Comparison of ENCODE assay signal across 18 cellular contexts in genomic region chr11:11969380-11970215, GRCh38. TPM values are rescaled to one million over a fixed set of nuclear protein-coding genes. Genes with fewer than 3 reads are reported as not detected.
DNase-seq lines count a peak whose midpoint lies in the region; ATAC-seq and TF ChIP-seq lines count a peak whose summit lies in the region.
"Had no signal": no experiment of that assay in that cellular context is flagged by ENCODE, and none has a peak within 500 bp of the region (broad histone marks: within the 10 kb centered on the region; RNA-seq: fewer than 3 reads in every experiment).

No MANE protein-coding gene starts in this region.

- H3K27ac ChIP-seq in substantia nigra (ENCODE audit: low read depth, low read length, poor library complexity, severe bottlenecking): peak overlapping the region; percentile 61
- H3K27ac ChIP-seq: testis had no signal

- no peak overlapping the region for H3K4me3 Mint-ChIP-seq in glutamatergic neuron (ENCODE audit: unreplicated experiment)
- no peak overlapping the region for H3K4me3 Mint-ChIP-seq in activated T-cell treated with anti-CD3 and anti-CD28 coated beads, Interleukin-2, amount 50 U/mL, for 24 hours
- H3K4me3 Mint-ChIP-seq: GM23338 had no signal

- H3K36me3 Mint-ChIP-seq in glutamatergic neuron (ENCODE audit: unreplicated experiment): peaks cover 5% of the 10 kb centered on the region
- H3K36me3 Mint-ChIP-seq in activated T-cell treated with anti-CD3 and anti-CD28 coated beads, Interleukin-2, amount 50 U/mL, for 24 hours (ENCODE audit: low read depth): no peaks in the 10 kb centered on the region

- DNase-seq in anterior cingulate cortex (lab: John Stamatoyannopoulos, UW) (peak in 41 of 58 donors; percentile 14 to 80 (median 52)), glutamatergic neuron (no peak), mesenteric fat pad (ENCODE audit: low spot score) (peak; percentile 86), substantia nigra (lab: John Stamatoyannopoulos, UW) (peak in 31 of 49 donors; percentile 28 to 71 (median 48)), Kasumi-1 (lab: John Stamatoyannopoulos, UW) (no peak)
- no peak for DNase-seq in activated T-cell treated with anti-CD3 and anti-CD28 coated beads, Interleukin-2, amount 50 U/mL, for 24 hours
- DNase-seq: activated CD4-positive, CD25-positive, alpha-beta regulatory T cell; activated effector memory CD4-positive, alpha-beta T cell treated with anti-CD3 and anti-CD28 coated beads, Interleukin-2, amount 50 U/mL, for 16 hours; NCI-H187 treated with DMSO at 0.1 percent for 48 hours; SHP77; stimulated activated CD4-positive, alpha-beta T cell treated with anti-CD3 and anti-CD28 coated beads, Interleukin-1b, Interleukin-23, amount 100 ng/mL, for 48 hours; testis had no signal

- peak overlapping the region; percentile 73 for H3K27ac Mint-ChIP-seq in glutamatergic neuron (ENCODE audit: unreplicated experiment)
- no peak overlapping the region for H3K27ac Mint-ChIP-seq in activated T-cell treated with anti-CD3 and anti-CD28 coated beads, Interleukin-2, amount 50 U/mL, for 24 hours
- H3K27ac Mint-ChIP-seq: GM23338 had no signal

- ATAC-seq in GM21786 (IDR thresholded peaks at IDR 0.05; ENCODE audit: unreplicated experiment): no peak
- ATAC-seq in GM18502 (IDR thresholded peaks at IDR 0.05; ENCODE audit: poor library complexity, unreplicated experiment): no peak
- ATAC-seq: GM12878, GM23338, left lobe of liver had no signal

- peaks cover 16% of the 10 kb centered on the region for H3K9me3 Mint-ChIP-seq in glutamatergic neuron (ENCODE audit: unreplicated experiment)
- H3K9me3 Mint-ChIP-seq in activated T-cell treated with anti-CD3 and anti-CD28 coated beads, Interleukin-2, amount 50 U/mL, for 24 hours: no peaks in the 10 kb centered on the region
- H3K9me3 Mint-ChIP-seq: GM23338 had no signal

- peaks cover 16% of the 10 kb centered on the region for H3K27me3 Mint-ChIP-seq in glutamatergic neuron (ENCODE audit: unreplicated experiment)
- H3K27me3 Mint-ChIP-seq in activated T-cell treated with anti-CD3 and anti-CD28 coated beads, Interleukin-2, amount 50 U/mL, for 24 hours: no peaks in the 10 kb centered on the region

- peaks cover 51% of the 10 kb centered on the region for H3K4me1 Mint-ChIP-seq in glutamatergic neuron (ENCODE audit: low read depth, unreplicated experiment)
- peaks cover 2% of the 10 kb centered on the region for H3K4me1 Mint-ChIP-seq in activated T-cell treated with anti-CD3 and anti-CD28 coated beads, Interleukin-2, amount 50 U/mL, for 24 hours (ENCODE audit: low read depth)

- TF ChIP-seq CTCF in glutamatergic neuron (IDR thresholded peaks at IDR 0.05; ENCODE audit: partially characterized antibody, unreplicated experiment): no peak

RNA-seq across cellular contexts. Expression of gene DKK3, which starts 38.8 kb away (rescaled TPM):
- total RNA-seq in glutamatergic neuron (ENCODE audit: unreplicated experiment): 131 TPM
- total RNA-seq in mesenteric fat pad: 8.9 TPM
- total RNA-seq: T-helper 2 cell treated with Interferon-gamma antibody and Interleukin-4, amounts not matched to agents 100 ng/mL and 5 ng/mL, for 36 hours had no signal

Comparison
In these comparisons a context has a peak if more than half of its experiments do, and no peak if none do; other contexts are left out.
1. DNase-seq: peak in anterior cingulate cortex (41 of 58), mesenteric fat pad (single experiment) and substantia nigra (31 of 49); none in glutamatergic neuron (single experiment), activated T-cell treated with anti-CD3 and anti-CD28 coated beads, Interleukin-2, amount 50 U/mL, for 24 hours (single experiment) and Kasumi-1 (0 of 2).
2. RNA of gene DKK3, which starts 38.8 kb away (total RNA-seq): 131 TPM in glutamatergic neuron (single experiment); 8.9 TPM in mesenteric fat pad (single experiment); every median in the first group is over 10 times any median in the second.